14 cellular contexts compared by ENCODE assay signal in genomic region chr1:46660116-46660515, GRCh38. TPM values are rescaled to one million over a fixed set of nuclear protein-coding genes. Genes with fewer than 3 reads are reported as not detected.
DNase-seq lines count a peak whose midpoint lies in the region; ATAC-seq lines count a peak whose summit lies in the region.
"Not testable (repeated sequence)": the region's sequence is repeated elsewhere in the genome, so short reads cannot be mapped to it uniquely, and the experiment has no call there.
"Had no signal": no experiment of that assay in that cellular context is flagged by ENCODE, and none has a peak within 500 bp of the region (broad histone marks: within the 10 kb centered on the region; RNA-seq: fewer than 3 reads in every experiment).

No MANE protein-coding gene starts in this region.

- not testable (repeated sequence) for H3K9me3 Mint-ChIP-seq in activated CD4-positive, alpha-beta memory T cell treated with anti-CD3 and anti-CD28 coated beads, Interleukin-2, amount 10 ng/mL, durations not matched to agents 7 days and 5 days

- peaks cover 65% of the 10 kb centered on the region for H3K36me3 Mint-ChIP-seq in activated CD4-positive, alpha-beta memory T cell treated with anti-CD3 and anti-CD28 coated beads, Interleukin-2, amount 10 ng/mL, durations not matched to agents 7 days and 5 days (ENCODE audit: low read depth)

- not testable (repeated sequence) for H3K27me3 Mint-ChIP-seq in activated CD4-positive, alpha-beta memory T cell treated with anti-CD3 and anti-CD28 coated beads, Interleukin-2, amount 10 ng/mL, durations not matched to agents 7 days and 5 days

- POLR2A ChIA-PET in activated CD4-positive, alpha-beta memory T cell treated with anti-CD3 and anti-CD28 coated beads, Interleukin-2, amount 10 ng/mL, durations not matched to agents 7 days and 5 days (lab: Charles Lee): interaction anchor here (0.8 kb wide), 2 partner anchors 57 to 64 kb away, joined by 3 read pairs; no protein-coding TSS in a partner anchor

- peak overlapping the region; percentile 26 for H3K27ac Mint-ChIP-seq in activated CD4-positive, alpha-beta memory T cell treated with anti-CD3 and anti-CD28 coated beads, Interleukin-2, amount 10 ng/mL, durations not matched to agents 7 days and 5 days

- ATAC-seq in GM18502 (IDR thresholded peaks at IDR 0.05; ENCODE audit: poor library complexity, unreplicated experiment) (peak; percentile 71), GM19043 (IDR thresholded peaks at IDR 0.05; ENCODE audit: low read depth, unreplicated experiment) (peak; percentile 85), GM21447 (IDR thresholded peaks at IDR 0.05; ENCODE audit: unreplicated experiment) (peak; percentile 95), HG02759 (IDR thresholded peaks at IDR 0.05; ENCODE audit: unreplicated experiment) (peak; percentile 44), HG03066 (IDR thresholded peaks at IDR 0.05; ENCODE audit: low read depth, unreplicated experiment) (peak; percentile 93), HG03457 (IDR thresholded peaks at IDR 0.05; ENCODE audit: unreplicated experiment) (peak; percentile 54)

- CTCF ChIA-PET in activated CD4-positive, alpha-beta memory T cell treated with anti-CD3 and anti-CD28 coated beads, Interleukin-2, amount 10 ng/mL, durations not matched to agents 7 days and 5 days (lab: Charles Lee): interaction anchor here (1.2 to 1.4 kb wide), 2 partner anchors 38 to 56 kb away, joined by 3 to 4 read pairs; partner anchors contain the start of gene MKNK1

- peaks cover 27% of the 10 kb centered on the region for H3K4me1 Mint-ChIP-seq in activated CD4-positive, alpha-beta memory T cell treated with anti-CD3 and anti-CD28 coated beads, Interleukin-2, amount 10 ng/mL, durations not matched to agents 7 days and 5 days

- peak overlapping the region; percentile 35 for H3K4me3 Mint-ChIP-seq in activated CD4-positive, alpha-beta memory T cell treated with anti-CD3 and anti-CD28 coated beads, Interleukin-2, amount 10 ng/mL, durations not matched to agents 7 days and 5 days

- DNase-seq in activated CD4-positive, alpha-beta memory T cell treated with anti-CD3 and anti-CD28 coated beads, Interleukin-2, amount 10 ng/mL, durations not matched to agents 7 days and 5 days: not testable (repeated sequence)

RNA-seq across cellular contexts. Expression of gene ATPAF1, which starts 8.0 kb away (rescaled TPM):
- total RNA-seq in activated CD4-positive, alpha-beta memory T cell treated with anti-CD3 and anti-CD28 coated beads, Interleukin-2, amount 10 ng/mL, durations not matched to agents 7 days and 5 days: 10 to 100 TPM; 51.1 to 51.2 TPM

RNA-seq across cellular contexts. Expression of gene TEX38, which starts 11.5 kb away (rescaled TPM):
- not detected for total RNA-seq in activated CD4-positive, alpha-beta memory T cell treated with anti-CD3 and anti-CD28 coated beads, Interleukin-2, amount 10 ng/mL, durations not matched to agents 7 days and 5 days
- total RNA-seq: activated naive CD4-positive, alpha-beta T cell treated with anti-CD3 and anti-CD28 coated beads for 36 hours; activated T-cell treated with anti-CD3 and anti-CD28 coated beads, Interleukin-2, amount 50 U/mL, for 4 hours; Calu3; left ventricle myocardium superior; osteoblast; renal cortical epithelial cell; temporal lobe had no signal

RNA-seq across cellular contexts. Expression of gene MOB3C, which starts 43.5 kb away (rescaled TPM):
- 10 to 100 TPM; 23.2 to 23.8 TPM for total RNA-seq in activated CD4-positive, alpha-beta memory T cell treated with anti-CD3 and anti-CD28 coated beads, Interleukin-2, amount 10 ng/mL, durations not matched to agents 7 days and 5 days

RNA-seq across cellular contexts. Expression of gene MKNK1, which starts 56.0 kb away (rescaled TPM):
- total RNA-seq in activated CD4-positive, alpha-beta memory T cell treated with anti-CD3 and anti-CD28 coated beads, Interleukin-2, amount 10 ng/mL, durations not matched to agents 7 days and 5 days: 10 to 100 TPM; 81.5 to 83.7 TPM

RNA-seq across cellular contexts. Expression of gene EFCAB14, which starts 58.8 kb away (rescaled TPM):
- 10 to 100 TPM; 96.1 to 96.9 TPM for total RNA-seq in activated CD4-positive, alpha-beta memory T cell treated with anti-CD3 and anti-CD28 coated beads, Interleukin-2, amount 10 ng/mL, durations not matched to agents 7 days and 5 days

Comparison
In these comparisons a context has a peak if more than half of its experiments do, and no peak if none do; other contexts are left out.
1. ATAC-seq: peak in every context shown above with its lines; median percentile 95 in GM21447; 93 in HG03066; 85 in GM19043; 71 in GM18502; 54 in HG03457; 44 in HG02759.